Comparison of ENCODE assay signal across 7 cellular contexts in the genomic region with DNA sequence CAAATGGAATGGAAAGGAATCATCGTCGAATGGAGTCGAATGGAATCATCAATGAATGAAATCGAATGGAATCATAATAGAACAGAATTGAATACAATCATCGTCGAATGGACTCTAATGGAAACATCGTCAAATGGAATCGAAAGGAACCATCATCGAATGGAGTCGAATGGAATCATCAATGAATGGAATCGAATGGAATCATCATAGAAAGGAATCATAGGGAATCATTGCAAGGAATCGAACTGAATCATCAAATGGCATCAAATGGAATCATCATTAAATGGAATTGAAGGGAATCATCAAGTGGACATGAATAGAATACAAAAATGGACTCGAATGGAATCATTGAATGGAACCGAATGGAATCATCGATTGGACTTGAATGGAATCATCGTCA.
DNase-seq lines count a peak whose midpoint lies in the region; TF ChIP-seq lines count a peak whose summit lies in the region.
"Not testable (repeated sequence)": the region's sequence is repeated elsewhere in the genome, so short reads cannot be mapped to it uniquely, and the experiment has no call there.

No MANE protein-coding gene starts in this region.

- H3K4me2 ChIP-seq in neural progenitor cell = not testable (repeated sequence)

- not testable (repeated sequence) for H3K27ac ChIP-seq in neural progenitor cell

- not testable (repeated sequence) for H3K9ac ChIP-seq in adipocyte (ENCODE audit: low read length); neural progenitor cell

- not testable (repeated sequence) for H3K79me2 ChIP-seq in neural progenitor cell (ENCODE audit: low read depth)

- not testable (repeated sequence) for H3K4me1 Mint-ChIP-seq in neural progenitor cell

- H3K27me3 Mint-ChIP-seq in neural progenitor cell (ENCODE audit: insufficient read depth, low read depth) = not testable (repeated sequence)

- H3K4me3 ChIP-seq in adipocyte (ENCODE audit: low read length); choroid plexus epithelial cell (ENCODE audit: low read depth, low read length); fibroblast of pulmonary artery (replicated peaks; ENCODE audit: low read depth, low read length); neural progenitor cell: not testable (repeated sequence)

- H3K36me3 ChIP-seq in adipocyte (ENCODE audit: control insufficient read depth, insufficient read depth, low read length, severe bottlenecking); neural progenitor cell: not testable (repeated sequence)

- not testable (repeated sequence) for H3K4me1 ChIP-seq in adipocyte (ENCODE audit: control insufficient read depth, insufficient read depth, low read length); neural progenitor cell

- peaks cover 25% of the 10 kb centered on the region for H3K9me3 Mint-ChIP-seq in neural progenitor cell

- not testable (repeated sequence) for H3K4me3 Mint-ChIP-seq in neural progenitor cell

- not testable (repeated sequence) for H3K36me3 Mint-ChIP-seq in neural progenitor cell

- H2AFZ ChIP-seq in neural progenitor cell (replicated peaks) = not testable (repeated sequence)

- not testable (repeated sequence) for H3K9me3 ChIP-seq in adipocyte (ENCODE audit: control insufficient read depth, low read length)
- H3K9me3 ChIP-seq in neural progenitor cell (ENCODE audit: low read depth) = peaks cover 26% of the 10 kb centered on the region

- not testable (repeated sequence) for TF ChIP-seq CTCF in choroid plexus epithelial cell (conservative IDR thresholded peaks at IDR 0.05; ENCODE audit: low read depth, low read length); fibroblast of pulmonary artery (IDR thresholded peaks at IDR 0.05; ENCODE audit: low read length, missing control alignments); neural progenitor cell (IDR thresholded peaks at IDR 0.05)

- H4K20me1 ChIP-seq in neural progenitor cell (ENCODE audit: low read depth) = not testable (repeated sequence)

- H3K27me3 ChIP-seq in adipocyte (replicated peaks; ENCODE audit: control insufficient read depth, insufficient read depth, low read length); neural progenitor cell: not testable (repeated sequence)

- H3F3A ChIP-seq in neural progenitor cell (ENCODE audit: low read depth) = not testable (repeated sequence)

- DNase-seq in CD1c-positive myeloid dendritic cell (ENCODE audit: extremely low spot score) = peak; percentile 20
- DNase-seq in NAMALWA (ENCODE audit: low spot score) = peak; percentile 13
- peak; percentile 5 for DNase-seq in adipocyte (ENCODE audit: low read depth)
- peak; percentile 4 for DNase-seq in choroid plexus epithelial cell (ENCODE audit: low read depth)
- DNase-seq in fibroblast of pulmonary artery (ENCODE audit: low read depth) = peak; percentile 15
- DNase-seq in kidney tubule cell (ENCODE audit: low spot score) = peak; percentile 33
- peak; percentile 20 for DNase-seq in neural progenitor cell (ENCODE audit: low spot score)

- not testable (repeated sequence) for H3K27ac Mint-ChIP-seq in neural progenitor cell
